8 cellular contexts compared by ENCODE assay signal in the genomic region with DNA sequence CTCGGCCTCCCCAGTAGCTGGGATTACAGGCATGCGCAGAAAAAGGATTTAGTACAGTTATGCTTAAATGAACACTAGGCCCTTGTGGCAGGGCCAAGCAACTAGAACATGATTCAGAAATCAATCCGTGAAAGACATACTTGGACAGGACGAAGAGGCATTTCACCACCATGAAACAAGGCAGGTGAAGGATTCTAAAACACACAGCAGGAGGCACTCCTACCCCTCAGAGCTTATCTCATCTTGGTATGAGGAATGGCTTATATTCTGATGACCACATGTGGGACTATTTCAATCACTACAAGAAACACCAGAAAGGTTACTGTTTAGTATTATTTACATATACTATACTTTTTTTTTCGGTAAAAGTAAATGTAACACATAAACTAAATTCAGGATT. TPM values are rescaled to one million over a fixed set of nuclear protein-coding genes. Genes with fewer than 3 reads are reported as not detected.
"Had no signal": no experiment of that assay in that cellular context is flagged by ENCODE, and none has a peak within 500 bp of the region (broad histone marks: within the 10 kb centered on the region; RNA-seq: fewer than 3 reads in every experiment).

No MANE protein-coding gene starts in this region.

- H3K27ac Mint-ChIP-seq: GM23338, H9 had no signal

- H3K27ac ChIP-seq: HL-60 had no signal

- H3K4me3 ChIP-seq: GM23338, K562 had no signal

- DNase-seq: H9, HCEC 1CT, KG1 had no signal

- ATAC-seq: GM23338, HepG2, K562 had no signal

- H3K4me3 Mint-ChIP-seq: GM23338, H9 had no signal

RNA-seq across cellular contexts. Expression of a gene that starts 15.7 kb away (rescaled TPM):
- total RNA-seq: GM23338, H1, H9, HepG2, K562 had no signal
- polyA plus RNA-seq: GM23338, H1, HepG2, K562 had no signal

RNA-seq across cellular contexts. Expression of a gene that starts 33.0 kb away (rescaled TPM):
- total RNA-seq: GM23338, H1, H9, K562 had no signal
- polyA plus RNA-seq: GM23338, HepG2, K562 had no signal

RNA-seq across cellular contexts. Expression of a gene that starts 36.3 kb away (rescaled TPM):
- total RNA-seq: GM23338, H1, H9, HepG2, K562 had no signal
- polyA plus RNA-seq: GM23338, H1 had no signal
